In genomic region chr11:66929753-66930152, GRCh38 we compare ENCODE assay signal across 23 cellular contexts. TPM values are rescaled to one million over a fixed set of nuclear protein-coding genes. Genes with fewer than 3 reads are reported as not detected.
"Had no signal": no experiment of that assay in that cellular context is flagged by ENCODE, and none has a peak within 500 bp of the region (broad histone marks: within the 10 kb centered on the region; RNA-seq: fewer than 3 reads in every experiment).

No MANE protein-coding gene starts in this region.

- H3K4me2 ChIP-seq: SK-N-SH had no signal

- H3K9ac ChIP-seq: SK-N-SH had no signal

- H3K9me3 ChIP-seq: SK-N-SH had no signal

- DNase-seq: KBM-7, NCI-H1092, NCI-H1105 treated with DMSO at 0.1 percent for 48 hours, NCI-H1417 treated with DMSO at 0.1 percent for 48 hours, NCI-H146, NCI-H1694 treated with DMSO at 0.1 percent for 48 hours, NCI-H1930, NCI-H2081, NCI-H2107, NCI-H2227 treated with DMSO at 0.1 percent for 48 hours, NCI-H446, NCI-H510A, NCI-H524 treated with DMSO at 0.1 percent for 48 hours, NCI-H69, NCI-H774, RPMI8226, SHP77, SK-N-SH, SW 1271 had no signal

- H3K27ac ChIP-seq: HL-60 had no signal

RNA-seq across cellular contexts. Expression of gene C11orf86, which starts 45.4 kb away (rescaled TPM):
- total RNA-seq: LHCN-M2, MCF 10A, SK-MEL-5 had no signal
